Comparison of ENCODE assay signal across 27 cellular contexts in the genomic region with DNA sequence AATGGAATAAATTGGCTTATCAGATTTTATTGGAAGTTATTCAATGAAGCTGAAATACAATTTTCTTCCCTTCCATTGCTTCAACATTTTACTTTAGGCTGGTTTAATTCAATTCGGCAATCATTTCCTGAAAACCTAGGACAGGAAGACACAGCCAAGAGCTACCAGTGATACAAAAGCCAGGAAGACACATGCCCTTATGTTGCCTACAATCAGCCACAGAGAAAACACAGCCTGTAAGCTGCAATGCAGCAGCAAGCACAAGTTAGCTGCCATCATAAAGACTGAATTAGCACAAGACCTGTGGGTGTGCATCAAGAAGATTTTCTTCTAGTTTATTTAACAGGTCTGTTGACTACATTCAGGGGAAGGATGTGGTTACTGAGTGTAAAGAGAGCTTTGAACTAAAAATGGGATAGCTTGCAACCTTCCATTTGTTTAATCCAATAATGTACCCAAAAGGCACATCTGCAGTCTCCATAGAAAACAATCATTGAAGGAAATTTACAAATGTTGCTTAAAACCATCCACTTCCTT.
"Had no signal": no experiment of that assay in that cellular context is flagged by ENCODE, and none has a peak within 500 bp of the region (broad histone marks: within the 10 kb centered on the region; RNA-seq: fewer than 3 reads in every experiment).

No MANE protein-coding gene starts in this region.

- DNase-seq: activated CD4-positive, alpha-beta memory T cell treated with anti-CD3 and anti-CD28 coated beads for 36 hours; activated CD4-positive, alpha-beta T cell treated with anti-CD3 and anti-CD28 coated beads for 4 hours; activated gamma-delta T cell treated with Interleukin-2 at 50 U/mL for 16 hours; activated naive CD4-positive, alpha-beta T cell treated with anti-CD3 and anti-CD28 coated beads, Interleukin-2, amount 50 U/mL, for 16 hours; activated T-cell treated with anti-CD3 and anti-CD28 coated beads, Interleukin-2, amount 50 U/mL, for 4 hours; cerebellar nuclear complex; dorsolateral prefrontal cortex; effector memory CD4-positive, alpha-beta T cell; left lung; lower lobe of right lung; mesenchymal stem cell; nucleus accumbens; pancreas; retina; small intestine; stimulated activated CD4-positive, alpha-beta T cell treated with anti-CD3 and anti-CD28 coated beads, Interleukin-4, amount 100 ng/mL, for 24 hours; uterus had no signal

- H3K9me3 Mint-ChIP-seq: activated CD4-positive, alpha-beta memory T cell treated with anti-CD3 and anti-CD28 coated beads for 36 hours; activated T-cell treated with anti-CD3 and anti-CD28 coated beads, Interleukin-2, amount 50 U/mL, for 4 hours; activated T-helper 17 cell treated with anti-CD3 and anti-CD28 coated beads, Interleukin-2, amount 50 U/mL, for 72 hours; naive thymus-derived CD8-positive, alpha-beta T cell; neural crest cell; stimulated activated effector memory CD8-positive, alpha-beta T cell treated with anti-CD3 and anti-CD28 coated beads, Interleukin-12 subunit alpha, Interleukin-12 subunit beta, amount 100 ng/mL, for 72 hours; stimulated activated naive CD8-positive, alpha-beta T cell treated with anti-CD3 and anti-CD28 coated beads, Interleukin-15, Interleukin-2, amounts not matched to agents 100 ng/mL and 50 ng/mL, for 24 hours; type B pancreatic cell had no signal

- H3K27me3 Mint-ChIP-seq: activated CD4-positive, alpha-beta memory T cell treated with anti-CD3 and anti-CD28 coated beads for 36 hours; naive thymus-derived CD8-positive, alpha-beta T cell; stimulated activated naive CD8-positive, alpha-beta T cell treated with anti-CD3 and anti-CD28 coated beads, Interleukin-15, Interleukin-2, amounts not matched to agents 100 ng/mL and 50 ng/mL, for 24 hours; type B pancreatic cell had no signal

- H3K27ac ChIP-seq: coronary artery, left lung, lower lobe of right lung, pancreas, prostate gland, uterus, VCaP had no signal

- H3K4me1 Mint-ChIP-seq: activated T-helper 17 cell treated with anti-CD3 and anti-CD28 coated beads, Interleukin-2, amount 50 U/mL, for 72 hours; neural crest cell; stimulated activated effector memory CD8-positive, alpha-beta T cell treated with anti-CD3 and anti-CD28 coated beads, Interleukin-12 subunit alpha, Interleukin-12 subunit beta, amount 100 ng/mL, for 72 hours had no signal

- H3K4me1 ChIP-seq: left lung, lower lobe of right lung, prostate gland, uterus had no signal

- H3K27ac Mint-ChIP-seq: activated CD4-positive, alpha-beta memory T cell treated with anti-CD3 and anti-CD28 coated beads for 36 hours; activated T-helper 17 cell treated with anti-CD3 and anti-CD28 coated beads, Interleukin-2, amount 50 U/mL, for 72 hours; stimulated activated effector memory CD8-positive, alpha-beta T cell treated with anti-CD3 and anti-CD28 coated beads, Interleukin-12 subunit alpha, Interleukin-12 subunit beta, amount 100 ng/mL, for 72 hours; stimulated activated naive CD8-positive, alpha-beta T cell treated with anti-CD3 and anti-CD28 coated beads, Interleukin-15, Interleukin-2, amounts not matched to agents 100 ng/mL and 50 ng/mL, for 24 hours; type B pancreatic cell had no signal

- H3K9me3 ChIP-seq: left lung, lower lobe of right lung, pancreas, prostate gland, uterus had no signal

- H3K36me3 Mint-ChIP-seq: activated CD4-positive, alpha-beta memory T cell treated with anti-CD3 and anti-CD28 coated beads for 36 hours; naive thymus-derived CD8-positive, alpha-beta T cell; stimulated activated effector memory CD8-positive, alpha-beta T cell treated with anti-CD3 and anti-CD28 coated beads, Interleukin-12 subunit alpha, Interleukin-12 subunit beta, amount 100 ng/mL, for 72 hours; type B pancreatic cell had no signal

- H3K27me3 ChIP-seq: dorsolateral prefrontal cortex, left lung, pancreas, uterus had no signal

- H3K4me3 ChIP-seq: coronary artery, dorsolateral prefrontal cortex, left lung, lower lobe of right lung, pancreas, prostate gland, uterus had no signal

- H3K36me3 ChIP-seq: left lung, lower lobe of right lung, pancreas, prostate gland, uterus had no signal

- ATAC-seq: activated T-cell treated with anti-CD3 and anti-CD28 coated beads, Interleukin-2, amount 50 U/mL, for 4 hours; activated T-helper 17 cell treated with anti-CD3 and anti-CD28 coated beads, Interleukin-2, amount 50 U/mL, for 72 hours; left lung; lower lobe of right lung; naive thymus-derived CD8-positive, alpha-beta T cell; pancreas; sciatic nerve; stimulated activated effector memory CD8-positive, alpha-beta T cell treated with anti-CD3 and anti-CD28 coated beads, Interleukin-12 subunit alpha, Interleukin-12 subunit beta, amount 100 ng/mL, for 72 hours had no signal

- H3K4me3 Mint-ChIP-seq: activated CD4-positive, alpha-beta memory T cell treated with anti-CD3 and anti-CD28 coated beads for 36 hours; activated T-cell treated with anti-CD3 and anti-CD28 coated beads, Interleukin-2, amount 50 U/mL, for 4 hours; activated T-helper 17 cell treated with anti-CD3 and anti-CD28 coated beads, Interleukin-2, amount 50 U/mL, for 72 hours; naive thymus-derived CD8-positive, alpha-beta T cell; neural crest cell; stimulated activated effector memory CD8-positive, alpha-beta T cell treated with anti-CD3 and anti-CD28 coated beads, Interleukin-12 subunit alpha, Interleukin-12 subunit beta, amount 100 ng/mL, for 72 hours; stimulated activated naive CD8-positive, alpha-beta T cell treated with anti-CD3 and anti-CD28 coated beads, Interleukin-15, Interleukin-2, amounts not matched to agents 100 ng/mL and 50 ng/mL, for 24 hours; type B pancreatic cell had no signal
